ENCODE assay signal across 11 cellular contexts in genomic region chr17:29713626-29714025, GRCh38.
DNase-seq lines count a peak whose midpoint lies in the region; ATAC-seq and TF ChIP-seq lines count a peak whose summit lies in the region.
"Had no signal": no experiment of that assay in that cellular context is flagged by ENCODE, and none has a peak within 500 bp of the region (broad histone marks: within the 10 kb centered on the region; RNA-seq: fewer than 3 reads in every experiment).

No MANE protein-coding gene starts in this region.

- peaks cover 21 to 40% of the 10 kb centered on the region in 2 donors for H3K36me3 Mint-ChIP-seq in CD4-positive, alpha-beta memory T cell
- H3K36me3 Mint-ChIP-seq in activated B cell treated with CpG ODN at 0.5 μM for 24 hours (ENCODE audit: low read depth), result peaks cover 39% of the 10 kb centered on the region
- H3K36me3 Mint-ChIP-seq in naive thymus-derived CD8-positive, alpha-beta T cell, result peaks cover 0 to 31% (median 11%) of the 10 kb centered on the region in 3 donors

- peak overlapping the region; percentile 68 to 92 (median 86) for H3K27ac Mint-ChIP-seq in CD4-positive, alpha-beta memory T cell
- peak overlapping the region; percentile 59 for H3K27ac Mint-ChIP-seq in activated B cell treated with CpG ODN at 0.5 μM for 24 hours
- peak overlapping the region; percentile 77 to 99 (median 86) for H3K27ac Mint-ChIP-seq in naive thymus-derived CD8-positive, alpha-beta T cell

- H3K9me3 ChIP-seq in CD4-positive, alpha-beta memory T cell (ENCODE audit: control insufficient read depth in 1 of 2, low read length in 2 of 2), result no peaks in the 10 kb centered on the region
- H3K9me3 ChIP-seq: body of pancreas, gastroesophageal sphincter had no signal

- no peak overlapping the region for H3K27ac ChIP-seq in CD4-positive, alpha-beta memory T cell (ENCODE audit: low read depth, low read length)
- H3K27ac ChIP-seq in caudate nucleus (ENCODE audit: low read depth, low read length), result no peak overlapping the region
- H3K27ac ChIP-seq: body of pancreas had no signal

- POLR2A ChIA-PET in CD4-positive, alpha-beta memory T cell (lab: Charles Lee; ENCODE audit: partially characterized antibody), result interaction anchor here (0.8 to 3.6 kb wide), 3 partner anchors 8 to 11 kb away, joined by 3 to 29 read pairs (median 10); no protein-coding TSS in a partner anchor
- POLR2A ChIA-PET in activated B cell treated with CpG ODN at 0.5 μM for 24 hours (lab: Charles Lee), result interaction anchor here (0.6 to 3.5 kb wide), 5 partner anchors 9 to 1084 kb away, joined by 3 to 30 read pairs (median 4); no protein-coding TSS in a partner anchor
- POLR2A ChIA-PET in naive thymus-derived CD8-positive, alpha-beta T cell (lab: Charles Lee), result interaction anchor here (0.6 to 3.9 kb wide), 3 partner anchors 9 to 47 kb away, joined by 4 to 41 read pairs (median 4); no protein-coding TSS in a partner anchor

- no peaks in the 10 kb centered on the region for H3K27me3 Mint-ChIP-seq in CD4-positive, alpha-beta memory T cell
- H3K27me3 Mint-ChIP-seq in activated B cell treated with CpG ODN at 0.5 μM for 24 hours, result no peaks in the 10 kb centered on the region
- no peaks in the 10 kb centered on the region for H3K27me3 Mint-ChIP-seq in naive thymus-derived CD8-positive, alpha-beta T cell

- no peak overlapping the region for H3K4me3 ChIP-seq in CD4-positive, alpha-beta memory T cell (ENCODE audit: low read length in 2 of 2)
- H3K4me3 ChIP-seq: body of pancreas, gastroesophageal sphincter had no signal

- H3K27me3 ChIP-seq in CD4-positive, alpha-beta memory T cell (ENCODE audit: insufficient read depth, low read length), result no peaks in the 10 kb centered on the region
- H3K27me3 ChIP-seq: body of pancreas, gastroesophageal sphincter had no signal

- H3K4me3 Mint-ChIP-seq in CD4-positive, alpha-beta memory T cell, result peak overlapping the region in 2 of 8 donors; percentile 9 to 54
- H3K4me3 Mint-ChIP-seq in activated B cell treated with CpG ODN at 0.5 μM for 24 hours, result peak overlapping the region; percentile 50
- peak overlapping the region in 6 of 10 donors; percentile 1 to 49 (median 32) for H3K4me3 Mint-ChIP-seq in naive thymus-derived CD8-positive, alpha-beta T cell

- no peak for DNase-seq in CD4-positive, alpha-beta memory T cell
- DNase-seq in activated B cell treated with CpG ODN at 0.5 μM for 24 hours (no peak), CD1c-positive myeloid dendritic cell (ENCODE audit: extremely low spot score) (no peak), NCI-H526 (lab: John Stamatoyannopoulos, UW) (no peak), NCI-H2107 (lab: John Stamatoyannopoulos, UW) (no peak), caudate nucleus (lab: John Stamatoyannopoulos, UW) (no peak)
- DNase-seq in naive thymus-derived CD8-positive, alpha-beta T cell, result no peak
- DNase-seq: body of pancreas had no signal

- peaks cover 42% of the 10 kb centered on the region for H3K4me1 ChIP-seq in CD4-positive, alpha-beta memory T cell (ENCODE audit: insufficient read depth, low read length)

- H3K4me1 Mint-ChIP-seq in CD4-positive, alpha-beta memory T cell, result peaks cover 54 to 89% (median 70%) of the 10 kb centered on the region in 4 donors
- peaks cover 97% of the 10 kb centered on the region for H3K4me1 Mint-ChIP-seq in activated B cell treated with CpG ODN at 0.5 μM for 24 hours
- H3K4me1 Mint-ChIP-seq in naive thymus-derived CD8-positive, alpha-beta T cell, result peaks cover 42 to 96% (median 89%) of the 10 kb centered on the region in 4 donors

- no peaks in the 10 kb centered on the region for H3K36me3 ChIP-seq in CD4-positive, alpha-beta memory T cell (ENCODE audit: insufficient read depth, low read length)
- H3K36me3 ChIP-seq: gastroesophageal sphincter had no signal

- no peak for TF ChIP-seq CTCF in activated B cell treated with CpG ODN at 0.5 μM for 24 hours (IDR thresholded peaks at IDR 0.05)

- H3K9me3 Mint-ChIP-seq in CD4-positive, alpha-beta memory T cell, result no peaks in the 10 kb centered on the region
- H3K9me3 Mint-ChIP-seq in activated B cell treated with CpG ODN at 0.5 μM for 24 hours, result no peaks in the 10 kb centered on the region
- no peaks in the 10 kb centered on the region for H3K9me3 Mint-ChIP-seq in naive thymus-derived CD8-positive, alpha-beta T cell

- intact Hi-C loops in CD4-positive, alpha-beta memory T cell (cut with micrococcal nuclease), result no loop called here
- intact Hi-C loops in activated B cell treated with CpG ODN at 0.5 μM for 24 hours (cut with micrococcal nuclease), result no loop called here

- CTCF ChIA-PET in CD4-positive, alpha-beta memory T cell (lab: Charles Lee; ENCODE audit: partially characterized antibody), result no interaction called here
- CTCF ChIA-PET in activated B cell treated with CpG ODN at 0.5 μM for 24 hours (lab: Charles Lee), result interaction anchor here (1.8 kb wide), 1 partner anchor 9 kb away, joined by 7 read pairs; no protein-coding TSS in a partner anchor

- peak; percentile 45 for ATAC-seq in GM18498 (IDR thresholded peaks at IDR 0.05; ENCODE audit: unreplicated experiment)
- peak; percentile 57 for ATAC-seq in activated B cell treated with CpG ODN at 0.5 μM for 24 hours (ENCODE audit: low read depth)
- ATAC-seq in naive thymus-derived CD8-positive, alpha-beta T cell, result peak; percentile 23 to 60
- ATAC-seq: body of pancreas, gastroesophageal sphincter, SK-N-SH treated with all-trans-retinoic acid at 6 μM for 48 hours had no signal
